In genomic region chr2:142180820-142181533, GRCh38 we compare ENCODE assay signal across 9 cellular contexts. TPM values are rescaled to one million over a fixed set of nuclear protein-coding genes. Genes with fewer than 3 reads are reported as not detected.
DNase-seq lines count a peak whose midpoint lies in the region; TF ChIP-seq lines count a peak whose summit lies in the region.
"Had no signal": no experiment of that assay in that cellular context is flagged by ENCODE, and none has a peak within 500 bp of the region (broad histone marks: within the 10 kb centered on the region; RNA-seq: fewer than 3 reads in every experiment).

No MANE protein-coding gene starts in this region.

- H4K91ac ChIP-seq in neuronal stem cell (ENCODE audit: low read depth, low read length, poor library complexity), result no peak overlapping the region

- POLR2A ChIA-PET in GM10248 (lab: Yijun Ruan, JAX), result no interaction called here
- POLR2A ChIA-PET in activated CD4-positive, alpha-beta memory T cell treated with anti-CD3 and anti-CD28 coated beads for 36 hours (lab: Charles Lee), result no interaction called here

- no peaks in the 10 kb centered on the region for H3K9me3 ChIP-seq in neuronal stem cell (replicated peaks in 1 of 2; ENCODE audit: control insufficient read depth in 2 of 2, insufficient read depth in 1 of 2, low read depth in 1 of 2, low read length in 2 of 2)

- peak overlapping the region; percentile 24 for H2AFZ ChIP-seq in neuronal stem cell (ENCODE audit: low read length)

- H3K4ac ChIP-seq in neuronal stem cell (ENCODE audit: low read length), result no peak overlapping the region

- no peak overlapping the region for H2BK15ac ChIP-seq in neuronal stem cell (ENCODE audit: low read length)

- H3K23ac ChIP-seq in neuronal stem cell (ENCODE audit: low read depth, low read length, poor library complexity), result no peak overlapping the region

- H3K27me3 Mint-ChIP-seq in chondrocyte (ENCODE audit: low read depth), result no peaks in the 10 kb centered on the region
- H3K27me3 Mint-ChIP-seq in activated CD4-positive, alpha-beta memory T cell treated with anti-CD3 and anti-CD28 coated beads for 36 hours, result no peaks in the 10 kb centered on the region
- H3K27me3 Mint-ChIP-seq in activated naive CD8-positive, alpha-beta T cell treated with anti-CD3 and anti-CD28 coated beads for 36 hours, result no peaks in the 10 kb centered on the region

- no peak overlapping the region for H2AK5ac ChIP-seq in neuronal stem cell (ENCODE audit: low read depth, low read length)

- H3K4me2 ChIP-seq in neuronal stem cell (ENCODE audit: insufficient read depth, low read length, poor library complexity, severe bottlenecking), result no peak overlapping the region

- no peak overlapping the region for H3K4me3 Mint-ChIP-seq in chondrocyte (ENCODE audit: unreplicated experiment)
- H3K4me3 Mint-ChIP-seq in activated CD4-positive, alpha-beta memory T cell treated with anti-CD3 and anti-CD28 coated beads for 36 hours, result no peak overlapping the region
- H3K4me3 Mint-ChIP-seq in activated naive CD8-positive, alpha-beta T cell treated with anti-CD3 and anti-CD28 coated beads for 36 hours, result no peak overlapping the region

- no peak for DNase-seq in GM10248 (ENCODE audit: extremely low spot score)
- DNase-seq in KBM-7, result peak; percentile 46
- DNase-seq in chondrocyte (ENCODE audit: low spot score), result peak; percentile 70
- DNase-seq in neuronal stem cell (ENCODE audit: low spot score), result peak; percentile 3
- no peak for DNase-seq in activated CD4-positive, alpha-beta memory T cell treated with anti-CD3 and anti-CD28 coated beads for 36 hours
- no peak for DNase-seq in DMS79 (lab: John Stamatoyannopoulos, UW)
- DNase-seq in activated naive CD8-positive, alpha-beta T cell treated with anti-CD3 and anti-CD28 coated beads for 36 hours, result no peak
- DNase-seq in epidermal melanocyte (ENCODE audit: insufficient read length, low spot score), result no peak
- DNase-seq: effector CD4-positive, alpha-beta T cell had no signal

- in situ Hi-C loops in KBM-7 (cut with MboI; ENCODE audit: low pct_unique_long_range_greater_than_20kb, low sequenced_read_pairs), result no loop called here

- WGBS in neuronal stem cell (ENCODE audit: extremely low coverage in 2 of 2, insufficient read length in 2 of 2, insufficient replicate concordance in 1 of 2), 2 donors, result no CpG with 5 or more reads among the region's 22 CpGs

- H3K9ac ChIP-seq in neuronal stem cell (ENCODE audit: low read depth, low read length, poor library complexity), result no peak overlapping the region

- CTCF ChIA-PET in GM10248 (lab: Yijun Ruan, JAX), result interaction anchor here (0.9 to 1.0 kb wide), 2 partner anchors 10 to 17 kb away, joined by 3 read pairs; no protein-coding TSS in a partner anchor
- CTCF ChIA-PET in activated CD4-positive, alpha-beta memory T cell treated with anti-CD3 and anti-CD28 coated beads for 36 hours (lab: Charles Lee), result no interaction called here

- H3K4me1 ChIP-seq in neuronal stem cell (ENCODE audit: control insufficient read depth in 2 of 2, insufficient read depth in 1 of 2, low read depth in 1 of 2, low read length in 2 of 2), result peaks cover under 1 to 4% of the 10 kb centered on the region in 2 donors

- H2BK5ac ChIP-seq in neuronal stem cell (ENCODE audit: low read length), result no peak overlapping the region

- no peaks in the 10 kb centered on the region for H3K36me3 ChIP-seq in neuronal stem cell (replicated peaks in 1 of 2; ENCODE audit: control insufficient read depth in 2 of 2, insufficient read depth in 2 of 2, low read length in 2 of 2)

- H2BK12ac ChIP-seq in neuronal stem cell (ENCODE audit: low read length), result no peak overlapping the region

- H3K9me3 Mint-ChIP-seq in chondrocyte (ENCODE audit: low read depth), result no peaks in the 10 kb centered on the region
- H3K9me3 Mint-ChIP-seq in activated CD4-positive, alpha-beta memory T cell treated with anti-CD3 and anti-CD28 coated beads for 36 hours, result peaks cover 10% of the 10 kb centered on the region
- H3K9me3 Mint-ChIP-seq in activated naive CD8-positive, alpha-beta T cell treated with anti-CD3 and anti-CD28 coated beads for 36 hours, result peaks cover 2% of the 10 kb centered on the region

- H3K27ac ChIP-seq in neuronal stem cell (replicated peaks; ENCODE audit: low read length), result no peak overlapping the region

- no peaks in the 10 kb centered on the region for H3K27me3 ChIP-seq in neuronal stem cell (ENCODE audit: control insufficient read depth in 3 of 3, insufficient read depth in 3 of 3, low read depth in 1 of 3, low read length in 3 of 3)

- no peaks in the 10 kb centered on the region for H3K79me1 ChIP-seq in neuronal stem cell (ENCODE audit: low read depth, low read length)

- TF ChIP-seq CTCF in GM10248 (IDR thresholded peaks at IDR 0.05; ENCODE audit: control extremely low read depth, extremely low read depth, low read depth, missing control alignments), result peak; percentile 18
- peak; percentile 73 for TF ChIP-seq CTCF in chondrocyte (IDR thresholded peaks at IDR 0.05)

- peaks cover 12% of the 10 kb centered on the region for H3K4me1 Mint-ChIP-seq in chondrocyte (ENCODE audit: low read depth)
- no peaks in the 10 kb centered on the region for H3K4me1 Mint-ChIP-seq in activated CD4-positive, alpha-beta memory T cell treated with anti-CD3 and anti-CD28 coated beads for 36 hours (ENCODE audit: low read depth)
- H3K4me1 Mint-ChIP-seq in activated naive CD8-positive, alpha-beta T cell treated with anti-CD3 and anti-CD28 coated beads for 36 hours, result no peaks in the 10 kb centered on the region

- intact Hi-C loops in activated CD4-positive, alpha-beta memory T cell treated with anti-CD3 and anti-CD28 coated beads for 36 hours (cut with micrococcal nuclease), result no loop called here

- H2BK120ac ChIP-seq in neuronal stem cell (ENCODE audit: low read depth, low read length), result no peak overlapping the region

- no peaks in the 10 kb centered on the region for H3K36me3 Mint-ChIP-seq in chondrocyte (ENCODE audit: low read depth)
- no peaks in the 10 kb centered on the region for H3K36me3 Mint-ChIP-seq in activated CD4-positive, alpha-beta memory T cell treated with anti-CD3 and anti-CD28 coated beads for 36 hours
- H3K36me3 Mint-ChIP-seq in activated naive CD8-positive, alpha-beta T cell treated with anti-CD3 and anti-CD28 coated beads for 36 hours, result no peaks in the 10 kb centered on the region

- no peak overlapping the region for H4K8ac ChIP-seq in neuronal stem cell (ENCODE audit: low read depth, low read length)

- no peak overlapping the region for H3K27ac Mint-ChIP-seq in chondrocyte (ENCODE audit: unreplicated experiment)
- H3K27ac Mint-ChIP-seq in activated CD4-positive, alpha-beta memory T cell treated with anti-CD3 and anti-CD28 coated beads for 36 hours, result no peak overlapping the region
- no peak overlapping the region for H3K27ac Mint-ChIP-seq in activated naive CD8-positive, alpha-beta T cell treated with anti-CD3 and anti-CD28 coated beads for 36 hours

- no peak overlapping the region for H3K4me3 ChIP-seq in neuronal stem cell (ENCODE audit: low read length in 2 of 2)

- no peak overlapping the region for H3K14ac ChIP-seq in neuronal stem cell (ENCODE audit: low read length)

- H3K18ac ChIP-seq in neuronal stem cell (ENCODE audit: low read length), result no peak overlapping the region

RNA-seq across cellular contexts. Expression of gene LRP1B, which starts 50.2 kb away (rescaled TPM):
- total RNA-seq in chondrocyte, result 0.03 to 0.65 TPM (median 0.25 TPM) in 3 replicates
- 0.06 TPM for polyA plus RNA-seq in neuronal stem cell (2013, experiment 1 of 2)
- under 0.01 TPM for polyA plus RNA-seq in neuronal stem cell (2013, experiment 2 of 2)
- not detected for total RNA-seq in activated CD4-positive, alpha-beta memory T cell treated with anti-CD3 and anti-CD28 coated beads for 36 hours
- not detected for total RNA-seq in activated naive CD8-positive, alpha-beta T cell treated with anti-CD3 and anti-CD28 coated beads for 36 hours

Comparison
In these comparisons a context has a peak if more than half of its experiments do, and no peak if none do; other contexts are left out.
1. DNase-seq: peak in KBM-7 (single experiment), chondrocyte (single experiment) and neuronal stem cell (single experiment); none in GM10248 (single experiment), activated CD4-positive, alpha-beta memory T cell treated with anti-CD3 and anti-CD28 coated beads for 36 hours (single experiment), DMS79 (single experiment), activated naive CD8-positive, alpha-beta T cell treated with anti-CD3 and anti-CD28 coated beads for 36 hours (single experiment) and epidermal melanocyte (single experiment).